25 cellular contexts compared by ENCODE assay signal in genomic region chr15:22810033-22810734, GRCh38. TPM values are rescaled to one million over a fixed set of nuclear protein-coding genes. Genes with fewer than 3 reads are reported as not detected.
A peak's percentile ranks its signal among the peaks of the same experiment; 100 is the strongest.
DNase-seq lines count a peak whose midpoint lies in the region; ATAC-seq and TF ChIP-seq lines count a peak whose summit lies in the region.
"Had no signal": no experiment of that assay in that cellular context is flagged by ENCODE, and none has a peak within 500 bp of the region (broad histone marks: within the 10 kb centered on the region; RNA-seq: fewer than 3 reads in every experiment).

No MANE protein-coding gene starts in this region.

- H3K4me1 Mint-ChIP-seq in activated CD4-positive, alpha-beta T cell treated with anti-CD3 and anti-CD28 coated beads for 36 hours, result peaks cover 14% of the 10 kb centered on the region
- peaks cover 0 to 17% (median 5%) of the 10 kb centered on the region in 3 donors for H3K4me1 Mint-ChIP-seq in T-cell
- peaks cover 13% of the 10 kb centered on the region for H3K4me1 Mint-ChIP-seq in stimulated activated effector memory CD8-positive, alpha-beta T cell treated with anti-CD3 and anti-CD28 coated beads, Interleukin-12 subunit alpha, Interleukin-12 subunit beta, amount 100 ng/mL, for 72 hours
- H3K4me1 Mint-ChIP-seq: mesothelial cell of epicardium had no signal

- intact Hi-C loops in activated CD4-positive, alpha-beta T cell treated with anti-CD3 and anti-CD28 coated beads for 36 hours (cut with DNase I, micrococcal nuclease), result no loop called here
- intact Hi-C loops in A673 (cut with micrococcal nuclease; ENCODE audit: unreplicated experiment), result no loop called here

- no peak for DNase-seq in activated CD4-positive, alpha-beta T cell treated with anti-CD3 and anti-CD28 coated beads for 36 hours
- no peak for DNase-seq in activated CD4-positive, alpha-beta T cell treated with anti-CD3 and anti-CD28 coated beads for 1 hour
- peak in 1 of 34 experiments; percentile 11 for DNase-seq in T-cell
- DNase-seq in stimulated activated effector memory CD8-positive, alpha-beta T cell treated with anti-CD3 and anti-CD28 coated beads, Interleukin-12 subunit alpha, Interleukin-12 subunit beta, amount 100 ng/mL, for 72 hours (ENCODE audit: low spot score in 2 of 2), result no peak
- no peak for DNase-seq in A673 (ENCODE audit: low spot score)
- DNase-seq in effector memory CD4-positive, alpha-beta T cell, result no peak
- DNase-seq: 8988T; activated CD4-positive, alpha-beta memory T cell treated with anti-CD3 and anti-CD28 coated beads, Interleukin-2, amount 10 ng/mL, durations not matched to agents 7 days and 5 days; C1 segment of cervical spinal cord; dermis blood vessel endothelial cell; DMS53; gastrocnemius medialis; HFFc6; left cardiac atrium; NCI-H146; NCI-H345; Right ventricle myocardium superior; stimulated activated CD8-positive, alpha-beta memory T cell treated with anti-CD3 and anti-CD28 coated beads, Interleukin-4, amount 100 ng/mL, for 48 hours; T-helper 1 cell had no signal

- H3K9me3 Mint-ChIP-seq in activated CD4-positive, alpha-beta T cell treated with anti-CD3 and anti-CD28 coated beads for 36 hours (ENCODE audit: low read depth), result no peaks in the 10 kb centered on the region
- no peaks in the 10 kb centered on the region for H3K9me3 Mint-ChIP-seq in T-cell
- no peaks in the 10 kb centered on the region for H3K9me3 Mint-ChIP-seq in stimulated activated effector memory CD8-positive, alpha-beta T cell treated with anti-CD3 and anti-CD28 coated beads, Interleukin-12 subunit alpha, Interleukin-12 subunit beta, amount 100 ng/mL, for 72 hours
- H3K9me3 Mint-ChIP-seq: activated CD4-positive, alpha-beta memory T cell treated with anti-CD3 and anti-CD28 coated beads, Interleukin-2, amount 10 ng/mL, durations not matched to agents 7 days and 5 days; activated T-helper 1 cell treated with anti-CD3 and anti-CD28 coated beads, Interleukin-12 subunit alpha, Interleukin-12 subunit beta, Interleukin-2, Interleukin-4 antibody, amounts not matched to agents 30 ng/mL and 10 ng/mL and 1 ng/mL, durations not matched to agents 14 hours and 24 hours and 36 hours; HFFc6; mesothelial cell of epicardium had no signal

- no peak for TF ChIP-seq CTCF in A673 (conservative IDR thresholded peaks at IDR 0.05; ENCODE audit: low read depth, low read length)

- ATAC-seq in activated CD4-positive, alpha-beta T cell treated with anti-CD3 and anti-CD28 coated beads for 36 hours, result no peak
- ATAC-seq in GM21447 (IDR thresholded peaks at IDR 0.05; ENCODE audit: unreplicated experiment), result peak; percentile 57
- peak; percentile 29 to 50 (median 42) for ATAC-seq in T-cell (replicated peaks in 1 of 4)
- ATAC-seq in stimulated activated effector memory CD8-positive, alpha-beta T cell treated with anti-CD3 and anti-CD28 coated beads, Interleukin-12 subunit alpha, Interleukin-12 subunit beta, amount 100 ng/mL, for 72 hours, result no peak
- no peak for ATAC-seq in HG03469 (IDR thresholded peaks at IDR 0.05; ENCODE audit: unreplicated experiment)
- ATAC-seq: gastrocnemius medialis, left cardiac atrium had no signal

- H3K27ac ChIP-seq in A673 (ENCODE audit: low read depth, low read length, poor library complexity, severe bottlenecking), result no peak overlapping the region
- H3K27ac ChIP-seq in effector memory CD4-positive, alpha-beta T cell (ENCODE audit: insufficient read depth, low read length, poor library complexity, severe bottlenecking), result no peak overlapping the region
- H3K27ac ChIP-seq: gastrocnemius medialis, thoracic aorta, VCaP had no signal

- no peaks in the 10 kb centered on the region for H3K4me1 ChIP-seq in A673 (ENCODE audit: insufficient read depth, low read length, poor library complexity, severe bottlenecking)
- no peaks in the 10 kb centered on the region for H3K4me1 ChIP-seq in effector memory CD4-positive, alpha-beta T cell (ENCODE audit: control insufficient read depth, insufficient read depth, low read length, poor library complexity, severe bottlenecking)
- H3K4me1 ChIP-seq: gastrocnemius medialis had no signal

- peak overlapping the region; percentile 19 for H3K27ac Mint-ChIP-seq in activated CD4-positive, alpha-beta T cell treated with anti-CD3 and anti-CD28 coated beads for 36 hours
- peak overlapping the region; percentile 55 to 58 for H3K27ac Mint-ChIP-seq in T-cell
- peak overlapping the region; percentile 65 for H3K27ac Mint-ChIP-seq in stimulated activated effector memory CD8-positive, alpha-beta T cell treated with anti-CD3 and anti-CD28 coated beads, Interleukin-12 subunit alpha, Interleukin-12 subunit beta, amount 100 ng/mL, for 72 hours
- H3K27ac Mint-ChIP-seq: activated CD4-positive, alpha-beta memory T cell treated with anti-CD3 and anti-CD28 coated beads, Interleukin-2, amount 10 ng/mL, durations not matched to agents 7 days and 5 days; activated T-helper 1 cell treated with anti-CD3 and anti-CD28 coated beads, Interleukin-12 subunit alpha, Interleukin-12 subunit beta, Interleukin-2, Interleukin-4 antibody, amounts not matched to agents 30 ng/mL and 10 ng/mL and 1 ng/mL, durations not matched to agents 14 hours and 24 hours and 36 hours; HFFc6; mesothelial cell of epicardium had no signal

- no peaks in the 10 kb centered on the region for H3K9me3 ChIP-seq in A673 (ENCODE audit: low read depth, low read length, poor library complexity, severe bottlenecking)
- H3K9me3 ChIP-seq in effector memory CD4-positive, alpha-beta T cell (ENCODE audit: control insufficient read depth, low read length), result no peaks in the 10 kb centered on the region
- H3K9me3 ChIP-seq: gastrocnemius medialis, thoracic aorta had no signal

- POLR2A ChIA-PET in activated CD4-positive, alpha-beta T cell treated with anti-CD3 and anti-CD28 coated beads for 36 hours (lab: Charles Lee), result no interaction called here
- POLR2A ChIA-PET in T-cell (lab: Charles Lee), result no interaction called here
- POLR2A ChIA-PET in A673 (lab: Charles Lee; ENCODE audit: low non-redundant PET), result no interaction called here

- CTCF ChIA-PET in activated CD4-positive, alpha-beta T cell treated with anti-CD3 and anti-CD28 coated beads for 36 hours (lab: Charles Lee), result no interaction called here
- CTCF ChIA-PET in T-cell (lab: Charles Lee), result no interaction called here
- CTCF ChIA-PET in A673 (lab: Charles Lee), result no interaction called here

- no peaks in the 10 kb centered on the region for H3K27me3 ChIP-seq in A673 (replicated peaks; ENCODE audit: insufficient read depth, low read depth, low read length, poor library complexity)
- no peaks in the 10 kb centered on the region for H3K27me3 ChIP-seq in effector memory CD4-positive, alpha-beta T cell (replicated peaks; ENCODE audit: control insufficient read depth, insufficient read depth, low read length, poor library complexity, severe bottlenecking)
- H3K27me3 ChIP-seq: gastrocnemius medialis had no signal

- no peak overlapping the region for H3K4me3 Mint-ChIP-seq in activated CD4-positive, alpha-beta T cell treated with anti-CD3 and anti-CD28 coated beads for 36 hours
- H3K4me3 Mint-ChIP-seq in T-cell, result no peak overlapping the region
- no peak overlapping the region for H3K4me3 Mint-ChIP-seq in stimulated activated effector memory CD8-positive, alpha-beta T cell treated with anti-CD3 and anti-CD28 coated beads, Interleukin-12 subunit alpha, Interleukin-12 subunit beta, amount 100 ng/mL, for 72 hours
- H3K4me3 Mint-ChIP-seq: activated CD4-positive, alpha-beta memory T cell treated with anti-CD3 and anti-CD28 coated beads, Interleukin-2, amount 10 ng/mL, durations not matched to agents 7 days and 5 days; activated T-helper 1 cell treated with anti-CD3 and anti-CD28 coated beads, Interleukin-12 subunit alpha, Interleukin-12 subunit beta, Interleukin-2, Interleukin-4 antibody, amounts not matched to agents 30 ng/mL and 10 ng/mL and 1 ng/mL, durations not matched to agents 14 hours and 24 hours and 36 hours; HFFc6; mesothelial cell of epicardium had no signal

- no peak overlapping the region for H3K4me3 ChIP-seq in A673 (ENCODE audit: low read depth, low read length, poor library complexity, severe bottlenecking)
- H3K4me3 ChIP-seq in effector memory CD4-positive, alpha-beta T cell (ENCODE audit: insufficient read depth, low read depth, low read length, poor library complexity, severe bottlenecking), result no peak overlapping the region
- H3K4me3 ChIP-seq: gastrocnemius medialis, thoracic aorta had no signal

- no peaks in the 10 kb centered on the region for H3K36me3 ChIP-seq in A673 (ENCODE audit: insufficient read depth, low read length, poor library complexity, severe bottlenecking)
- H3K36me3 ChIP-seq in effector memory CD4-positive, alpha-beta T cell (ENCODE audit: control insufficient read depth, insufficient read depth, low read length), result peaks cover 5% of the 10 kb centered on the region
- H3K36me3 ChIP-seq: thoracic aorta had no signal

- no TSS peak for BruUV-seq in A673 (replicated peaks; lab: Mats Ljungman, UMichigan)

- H3K27me3 Mint-ChIP-seq in activated CD4-positive, alpha-beta T cell treated with anti-CD3 and anti-CD28 coated beads for 36 hours, result no peaks in the 10 kb centered on the region
- H3K27me3 Mint-ChIP-seq in T-cell, result no peaks in the 10 kb centered on the region
- H3K27me3 Mint-ChIP-seq: activated CD4-positive, alpha-beta memory T cell treated with anti-CD3 and anti-CD28 coated beads, Interleukin-2, amount 10 ng/mL, durations not matched to agents 7 days and 5 days had no signal

- peaks cover 10% of the 10 kb centered on the region for H3K36me3 Mint-ChIP-seq in activated CD4-positive, alpha-beta T cell treated with anti-CD3 and anti-CD28 coated beads for 36 hours (ENCODE audit: low read depth)
- H3K36me3 Mint-ChIP-seq in T-cell, result peaks cover 21% of the 10 kb centered on the region
- peaks cover 32% of the 10 kb centered on the region for H3K36me3 Mint-ChIP-seq in stimulated activated effector memory CD8-positive, alpha-beta T cell treated with anti-CD3 and anti-CD28 coated beads, Interleukin-12 subunit alpha, Interleukin-12 subunit beta, amount 100 ng/mL, for 72 hours
- H3K36me3 Mint-ChIP-seq: mesothelial cell of epicardium had no signal

RNA-seq across cellular contexts. Expression of gene NIPA1, which starts 23.7 kb away (rescaled TPM):
- total RNA-seq in activated CD4-positive, alpha-beta T cell treated with anti-CD3 and anti-CD28 coated beads for 36 hours, result 10 to 100 TPM; 10.6 to 12.2 TPM
- total RNA-seq in T-cell (10 to 100 TPM in 4 of 5 donors, 1 to 10 TPM in 1; 9.0 to 21.1 (median 17.3) TPM), A673 (2021) (17.5 and 20.6 TPM in 2 replicates)

RNA-seq across cellular contexts. Expression of gene NIPA2, which starts 28.3 kb away (rescaled TPM):
- total RNA-seq in activated CD4-positive, alpha-beta T cell treated with anti-CD3 and anti-CD28 coated beads for 36 hours, result 10 to 100 TPM; 42.6 to 61.4 TPM
- total RNA-seq in T-cell (10 to 100 TPM; 34.7 to 45.5 (median 43.2) TPM), A673 (2021) (78.8 and 87.2 TPM in 2 replicates)

Comparison
In these comparisons a context has a peak if more than half of its experiments do, and no peak if none do; other contexts are left out.
1. ATAC-seq: peak in GM21447 (single experiment) and T-cell (4 of 4); none in activated CD4-positive, alpha-beta T cell treated with anti-CD3 and anti-CD28 coated beads for 36 hours (single experiment), stimulated activated effector memory CD8-positive, alpha-beta T cell treated with anti-CD3 and anti-CD28 coated beads, Interleukin-12 subunit alpha, Interleukin-12 subunit beta, amount 100 ng/mL, for 72 hours (single experiment) and HG03469 (single experiment).
2. Peak in every context shown above with its lines, with median percentiles within 50 percentile points of each other: H3K27ac Mint-ChIP-seq.